In the genomic region with DNA sequence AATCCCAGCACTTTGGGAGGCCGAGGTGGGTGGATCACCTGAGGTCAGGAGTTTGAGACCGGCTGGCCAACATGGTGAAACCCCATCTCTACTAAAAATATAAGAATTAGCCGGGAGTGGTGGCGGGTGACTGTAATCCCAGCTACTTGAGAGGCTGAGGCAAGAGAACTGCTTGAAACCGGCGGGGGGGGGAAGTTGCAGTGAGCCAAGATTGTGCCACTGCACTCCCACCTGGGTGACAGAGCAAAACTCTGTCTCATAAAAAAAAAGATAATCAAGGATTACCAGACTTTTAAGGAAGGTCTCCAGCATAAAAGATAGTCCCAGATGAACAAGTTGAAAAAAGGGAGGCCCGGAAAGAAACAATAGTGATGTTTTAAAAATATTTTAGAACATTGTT, we compare ENCODE assay signal across 4 cellular contexts. TPM values are rescaled to one million over a fixed set of nuclear protein-coding genes. Genes with fewer than 3 reads are reported as not detected.
"Had no signal": no experiment of that assay in that cellular context is flagged by ENCODE, and none has a peak within 500 bp of the region (broad histone marks: within the 10 kb centered on the region; RNA-seq: fewer than 3 reads in every experiment).

No MANE protein-coding gene starts in this region.

RNA-seq across cellular contexts. Expression of a gene that starts 48.4 kb away (rescaled TPM):
- total RNA-seq: GM23248, H1, HFFc6, IMR-90 had no signal
- polyA plus RNA-seq: GM23248, H1, IMR-90 had no signal
